2 cellular contexts compared by ENCODE assay signal in genomic region chr13:91355099-91355825, GRCh38.
TF ChIP-seq lines count a peak whose summit lies in the region.

No MANE protein-coding gene starts in this region.

TF ChIP-seq in A549, 52 proteins besides CTCF, POLR2A, EP300 and RAD21:
- no peak for TF ChIP-seq SREBF2 (IDR thresholded peaks at IDR 0.05)
- peak; percentile 76; the same call in 1 of the 2 replicates for TF ChIP-seq POLR2AphosphoS2 (conservative IDR thresholded peaks at IDR 0.05; ENCODE audit: low read length)
- TF ChIP-seq NR3C1 (IDR thresholded peaks at IDR 0.05) = no peak
- TF ChIP-seq MAFK (IDR thresholded peaks at IDR 0.05; ENCODE audit: partially characterized antibody) = no peak
- TF ChIP-seq TFCP2L1 (CRISPR knock-in tag; IDR thresholded peaks at IDR 0.05) = peak; percentile 18; the same call in 1 of the 2 replicates
- TF ChIP-seq FOSB (CRISPR knock-in tag; IDR thresholded peaks at IDR 0.05) = 0 out of 2 replicates have a peak, but pooled peaks have one; percentile 74
- no peak for TF ChIP-seq EHF (CRISPR knock-in tag; IDR thresholded peaks at IDR 0.05)
- peak; percentile 85; the same call in 1 of the 2 replicates for TF ChIP-seq HOXA7 (CRISPR knock-in tag; IDR thresholded peaks at IDR 0.05)

TF ChIP-seq in K562, 482 proteins besides CTCF, POLR2A, EP300 and RAD21:
- TF ChIP-seq ZNF75A (CRISPR knock-in tag; IDR thresholded peaks at IDR 0.05) = no peak
- TF ChIP-seq, protein P1, sequence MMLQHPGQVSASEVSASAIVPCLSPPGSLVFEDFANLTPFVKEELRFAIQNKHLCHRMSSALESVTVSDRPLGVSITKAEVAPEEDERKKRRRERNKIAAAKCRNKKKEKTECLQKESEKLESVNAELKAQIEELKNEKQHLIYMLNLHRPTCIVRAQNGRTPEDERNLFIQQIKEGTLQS (IDR thresholded peaks at IDR 0.05) = no peak
- TF ChIP-seq, protein P1 (CRISPR knock-in tag; conservative IDR thresholded peaks at IDR 0.05) = peak; percentile 66; the same call in 1 of the 2 replicates
- TF ChIP-seq, protein P2, sequence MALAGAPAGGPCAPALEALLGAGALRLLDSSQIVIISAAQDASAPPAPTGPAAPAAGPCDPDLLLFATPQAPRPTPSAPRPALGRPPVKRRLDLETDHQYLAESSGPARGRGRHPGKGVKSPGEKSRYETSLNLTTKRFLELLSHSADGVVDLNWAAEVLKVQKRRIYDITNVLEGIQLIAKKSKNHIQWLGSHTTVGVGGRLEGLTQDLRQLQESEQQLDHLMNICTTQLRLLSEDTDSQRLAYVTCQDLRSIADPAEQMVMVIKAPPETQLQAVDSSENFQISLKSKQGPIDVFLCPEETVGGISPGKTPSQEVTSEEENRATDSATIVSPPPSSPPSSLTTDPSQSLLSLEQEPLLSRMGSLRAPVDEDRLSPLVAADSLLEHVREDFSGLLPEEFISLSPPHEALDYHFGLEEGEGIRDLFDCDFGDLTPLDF (CRISPR knock-in tag; IDR thresholded peaks at IDR 0.05) = peak; percentile 62; the same call in 1 of the 2 replicates
- TF ChIP-seq, protein P3, sequence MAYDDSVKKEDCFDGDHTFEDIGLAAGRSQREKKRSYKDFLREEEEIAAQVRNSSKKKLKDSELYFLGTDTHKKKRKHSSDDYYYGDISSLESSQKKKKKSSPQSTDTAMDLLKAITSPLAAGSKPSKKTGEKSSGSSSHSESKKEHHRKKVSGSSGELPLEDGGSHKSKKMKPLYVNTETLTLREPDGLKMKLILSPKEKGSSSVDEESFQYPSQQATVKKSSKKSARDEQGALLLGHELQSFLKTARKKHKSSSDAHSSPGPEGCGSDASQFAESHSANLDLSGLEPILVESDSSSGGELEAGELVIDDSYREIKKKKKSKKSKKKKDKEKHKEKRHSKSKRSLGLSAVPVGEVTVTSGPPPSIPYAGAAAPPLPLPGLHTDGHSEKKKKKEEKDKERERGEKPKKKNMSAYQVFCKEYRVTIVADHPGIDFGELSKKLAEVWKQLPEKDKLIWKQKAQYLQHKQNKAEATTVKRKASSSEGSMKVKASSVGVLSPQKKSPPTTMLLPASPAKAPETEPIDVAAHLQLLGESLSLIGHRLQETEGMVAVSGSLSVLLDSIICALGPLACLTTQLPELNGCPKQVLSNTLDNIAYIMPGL (CRISPR knock-in tag; IDR thresholded peaks at IDR 0.05) = peak; percentile 51; the same call in 1 of the 2 replicates
